Comparison of ENCODE assay signal across 12 cellular contexts in the genomic region with DNA sequence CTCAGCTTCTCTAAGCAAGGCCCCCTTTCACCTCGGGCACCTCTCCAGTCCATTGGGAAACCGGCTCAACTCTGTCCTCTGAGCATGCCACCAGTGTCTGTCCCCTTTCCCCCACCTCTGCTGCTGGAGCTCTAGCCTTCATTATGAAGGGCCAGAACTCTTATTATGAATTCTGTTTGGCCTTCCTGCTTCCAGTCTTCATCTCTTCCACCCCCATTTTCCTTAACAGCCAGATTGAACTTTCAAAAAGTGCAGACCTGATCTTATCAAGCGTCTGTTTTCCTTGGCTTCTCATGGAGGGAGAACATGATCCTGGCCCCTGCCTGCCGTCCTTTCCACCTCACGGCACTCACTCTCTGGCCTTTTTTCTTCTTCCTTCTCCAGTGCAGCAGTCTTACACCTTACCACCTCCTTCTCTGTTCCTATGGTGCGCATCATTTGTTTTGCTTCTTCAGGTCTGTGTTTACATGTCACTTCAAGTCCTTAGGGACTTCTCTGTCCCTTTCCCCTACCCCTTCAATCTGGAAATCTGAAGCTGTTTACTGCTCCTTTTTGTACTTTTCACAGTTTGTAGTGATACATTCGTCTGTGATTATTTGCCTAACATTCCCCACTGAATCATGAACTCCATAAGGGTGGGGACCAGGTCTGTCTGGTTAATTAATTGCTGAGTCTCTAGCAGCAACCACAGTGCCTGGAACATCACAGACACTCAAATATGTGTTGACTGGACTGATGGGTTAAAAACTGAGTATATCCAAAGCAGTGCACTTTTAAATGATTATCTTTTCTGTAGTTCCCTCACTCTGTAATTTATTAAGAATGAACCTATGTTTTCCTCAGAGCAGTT. TPM values are rescaled to one million over a fixed set of nuclear protein-coding genes. Genes with fewer than 3 reads are reported as not detected.
DNase-seq lines count a peak whose midpoint lies in the region; ATAC-seq and TF ChIP-seq lines count a peak whose summit lies in the region.
"Had no signal": no experiment of that assay in that cellular context is flagged by ENCODE, and none has a peak within 500 bp of the region (broad histone marks: within the 10 kb centered on the region; RNA-seq: fewer than 3 reads in every experiment).

No MANE protein-coding gene starts in this region.

- DNase-seq in DMS 273 treated with DMSO at 0.1 percent for 48 hours (lab: John Stamatoyannopoulos, UW) (peak; percentile 30), RWPE2 (ENCODE audit: low spot score) (no peak), fibroblast of the aortic adventitia (ENCODE audit: low read depth) (peak; percentile 83), progenitor cell of endocrine pancreas (ENCODE audit: low spot score, unreplicated experiment) (no peak), hepatic stellate cell (ENCODE audit: low spot score) (no peak)
- DNase-seq in activated naive CD4-positive, alpha-beta T cell treated with Interleukin-2 at 50 U/mL for 16 hours = no peak
- DNase-seq: MG63; stimulated activated naive CD4-positive, alpha-beta T cell; T-cell had no signal

- peaks cover 3% of the 10 kb centered on the region for H3K4me1 ChIP-seq in RWPE2 (ENCODE audit: insufficient read depth, poor library complexity, severe bottlenecking)

- ATAC-seq in RWPE2 (ENCODE audit: low read depth) (peak; percentile 19; the same call in 1 of the 3 replicates), GM21360 (IDR thresholded peaks at IDR 0.05; ENCODE audit: unreplicated experiment) (no peak), HG02759 (IDR thresholded peaks at IDR 0.05; ENCODE audit: unreplicated experiment) (no peak)
- ATAC-seq: T-cell had no signal

- H3K36me3 Mint-ChIP-seq in progenitor cell of endocrine pancreas (ENCODE audit: insufficient read depth) = peaks cover 3% of the 10 kb centered on the region

- peaks cover 67% of the 10 kb centered on the region for H3K4me1 Mint-ChIP-seq in progenitor cell of endocrine pancreas (ENCODE audit: low read depth)

- peak overlapping the region; percentile 91 for H3K27ac Mint-ChIP-seq in progenitor cell of endocrine pancreas

- TF ChIP-seq CTCF in RWPE2 (IDR thresholded peaks at IDR 0.05; ENCODE audit: poor library complexity, severe bottlenecking) (no peak), fibroblast of the aortic adventitia (IDR thresholded peaks at IDR 0.05; ENCODE audit: insufficient read depth, low read length) (no peak), progenitor cell of endocrine pancreas (IDR thresholded peaks at IDR 0.05; ENCODE audit: unreplicated experiment) (no peak)

- H3K4me3 ChIP-seq in RWPE2 (ENCODE audit: severe bottlenecking) (no peak overlapping the region), fibroblast of the aortic adventitia (ENCODE audit: low read depth, low read length) (peak overlapping the region; percentile 10)
- H3K4me3 ChIP-seq: MG63 had no signal

- 0 out of 2 replicates have a peak, but pooled peaks cover 2% of the 10 kb centered on the region for H3K36me3 ChIP-seq in RWPE2 (ENCODE audit: low read depth)
- H3K36me3 ChIP-seq: MG63 had no signal

- H3K4me3 Mint-ChIP-seq in progenitor cell of endocrine pancreas (ENCODE audit: low read depth) = peak overlapping the region; percentile 11
- H3K4me3 Mint-ChIP-seq: central memory CD8-positive, alpha-beta T cell; T-cell had no signal

- no peaks in the 10 kb centered on the region for H3K27me3 Mint-ChIP-seq in progenitor cell of endocrine pancreas
- H3K27me3 Mint-ChIP-seq: central memory CD8-positive, alpha-beta T cell; T-cell had no signal

- no peaks in the 10 kb centered on the region for H3K9me3 ChIP-seq in RWPE2 (ENCODE audit: severe bottlenecking)
- H3K9me3 ChIP-seq: MG63 had no signal

- H3K27me3 ChIP-seq in RWPE2 (ENCODE audit: insufficient read depth, poor library complexity, severe bottlenecking) = no peaks in the 10 kb centered on the region
- H3K27me3 ChIP-seq: MG63 had no signal

- H3K9me3 Mint-ChIP-seq in progenitor cell of endocrine pancreas (ENCODE audit: low read depth) = no peaks in the 10 kb centered on the region
- H3K9me3 Mint-ChIP-seq: central memory CD8-positive, alpha-beta T cell; T-cell had no signal

- H3K27ac ChIP-seq in RWPE2 (ENCODE audit: poor library complexity, severe bottlenecking) = no peak overlapping the region

RNA-seq across cellular contexts. Expression of a gene that starts 55.8 kb away (rescaled TPM):
- total RNA-seq in fibroblast of the aortic adventitia (ENCODE audit: low replicate concordance) = 21.2 and 34.3 TPM in 2 replicates
- total RNA-seq in progenitor cell of endocrine pancreas = 53.8 and 56.0 TPM in 2 replicates

Comparison
In these comparisons a context has a peak if more than half of its experiments do, and no peak if none do; other contexts are left out.
1. DNase-seq: peak in DMS 273 treated with DMSO at 0.1 percent for 48 hours (single experiment) and fibroblast of the aortic adventitia (single experiment); none in RWPE2 (single experiment), progenitor cell of endocrine pancreas (single experiment), hepatic stellate cell (single experiment) and activated naive CD4-positive, alpha-beta T cell treated with Interleukin-2 at 50 U/mL for 16 hours (single experiment).